In the genomic region with DNA sequence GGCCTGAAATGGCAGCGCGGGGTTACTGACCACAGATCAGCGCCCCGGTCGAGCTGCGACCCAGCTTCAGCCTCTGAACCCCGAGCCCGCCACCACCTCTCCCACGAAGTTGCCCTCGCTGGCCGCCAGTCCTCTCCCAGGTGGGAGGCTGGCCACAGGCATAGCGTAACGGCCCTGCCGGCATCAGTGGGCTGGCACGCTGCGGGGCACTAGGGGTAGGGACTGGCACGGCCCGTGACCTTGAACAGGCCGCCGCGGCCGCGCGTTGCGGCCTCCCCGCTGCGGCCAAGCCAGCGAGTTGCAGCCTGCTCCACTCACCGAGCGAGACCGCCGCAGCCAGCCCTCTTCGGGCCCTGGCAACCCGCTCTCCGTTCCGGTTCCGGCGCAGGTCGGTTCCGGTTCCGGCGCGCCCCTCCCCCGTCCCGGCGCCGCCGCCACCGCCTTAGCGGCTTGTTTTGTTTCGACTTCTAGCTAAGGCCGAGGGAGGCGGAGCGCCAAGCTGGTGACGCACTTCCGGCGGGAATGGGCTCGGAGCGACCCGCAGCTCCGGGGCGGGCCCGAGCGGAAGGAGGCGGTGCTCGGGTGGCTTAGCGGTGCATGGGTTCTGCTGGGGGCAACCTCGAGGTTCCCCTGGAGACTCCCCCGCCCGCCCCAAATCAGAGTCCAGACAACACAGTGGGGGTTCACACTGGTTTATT, we compare ENCODE assay signal across 8 cellular contexts. TPM values are rescaled to one million over a fixed set of nuclear protein-coding genes. Genes with fewer than 3 reads are reported as not detected.
DNase-seq lines count a peak whose midpoint lies in the region; ATAC-seq and TF ChIP-seq lines count a peak whose summit lies in the region.

A gene with protein sequence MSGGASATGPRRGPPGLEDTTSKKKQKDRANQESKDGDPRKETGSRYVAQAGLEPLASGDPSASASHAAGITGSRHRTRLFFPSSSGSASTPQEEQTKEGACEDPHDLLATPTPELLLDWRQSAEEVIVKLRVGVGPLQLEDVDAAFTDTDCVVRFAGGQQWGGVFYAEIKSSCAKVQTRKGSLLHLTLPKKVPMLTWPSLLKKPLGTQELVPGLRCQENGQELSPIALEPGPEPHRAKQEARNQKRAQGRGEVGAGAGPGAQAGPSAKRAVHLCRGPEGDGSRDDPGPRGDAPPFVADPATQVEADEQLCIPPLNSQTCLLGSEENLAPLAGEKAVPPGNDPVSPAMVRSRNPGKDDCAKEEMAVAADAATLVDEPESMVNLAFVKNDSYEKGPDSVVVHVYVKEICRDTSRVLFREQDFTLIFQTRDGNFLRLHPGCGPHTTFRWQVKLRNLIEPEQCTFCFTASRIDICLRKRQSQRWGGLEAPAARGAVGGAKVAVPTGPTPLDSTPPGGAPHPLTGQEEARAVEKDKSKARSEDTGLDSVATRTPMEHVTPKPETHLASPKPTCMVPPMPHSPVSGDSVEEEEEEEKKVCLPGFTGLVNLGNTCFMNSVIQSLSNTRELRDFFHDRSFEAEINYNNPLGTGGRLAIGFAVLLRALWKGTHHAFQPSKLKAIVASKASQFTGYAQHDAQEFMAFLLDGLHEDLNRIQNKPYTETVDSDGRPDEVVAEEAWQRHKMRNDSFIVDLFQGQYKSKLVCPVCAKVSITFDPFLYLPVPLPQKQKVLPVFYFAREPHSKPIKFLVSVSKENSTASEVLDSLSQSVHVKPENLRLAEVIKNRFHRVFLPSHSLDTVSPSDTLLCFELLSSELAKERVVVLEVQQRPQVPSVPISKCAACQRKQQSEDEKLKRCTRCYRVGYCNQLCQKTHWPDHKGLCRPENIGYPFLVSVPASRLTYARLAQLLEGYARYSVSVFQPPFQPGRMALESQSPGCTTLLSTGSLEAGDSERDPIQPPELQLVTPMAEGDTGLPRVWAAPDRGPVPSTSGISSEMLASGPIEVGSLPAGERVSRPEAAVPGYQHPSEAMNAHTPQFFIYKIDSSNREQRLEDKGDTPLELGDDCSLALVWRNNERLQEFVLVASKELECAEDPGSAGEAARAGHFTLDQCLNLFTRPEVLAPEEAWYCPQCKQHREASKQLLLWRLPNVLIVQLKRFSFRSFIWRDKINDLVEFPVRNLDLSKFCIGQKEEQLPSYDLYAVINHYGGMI (N-terminal part only) (minus strand): TSS at position 386 of the 698 bp plus-strand sequence. CDS start 1,678 bp downstream, outside the sequence.

- TF ChIP-seq CTCF in Panc1 (IDR thresholded peaks at IDR 0.05) = no peak

- H3K27me3 Mint-ChIP-seq in activated T-cell treated with anti-CD3 and anti-CD28 coated beads, Interleukin-2, amount 50 U/mL, for 4 hours (ENCODE audit: low read depth) = no peaks in the 10 kb centered on the region

- peaks cover 18% of the 10 kb centered on the region for H3K36me3 Mint-ChIP-seq in activated T-cell treated with anti-CD3 and anti-CD28 coated beads, Interleukin-2, amount 50 U/mL, for 4 hours (ENCODE audit: insufficient read depth)

- H3K9me3 Mint-ChIP-seq in activated T-cell treated with anti-CD3 and anti-CD28 coated beads, Interleukin-2, amount 50 U/mL, for 4 hours = no peaks in the 10 kb centered on the region

- H3K27me3 ChIP-seq in Panc1 (ENCODE audit: control insufficient read depth, insufficient read depth, low read length) (no peaks in the 10 kb centered on the region), esophagus (ENCODE audit: control insufficient read depth in 1 of 2, insufficient read depth in 2 of 2, low read length in 2 of 2) (no peaks in the 10 kb centered on the region)

- peak within 1 kb of the TSS; percentile 87 for H3K4me3 Mint-ChIP-seq in activated T-cell treated with anti-CD3 and anti-CD28 coated beads, Interleukin-2, amount 50 U/mL, for 4 hours

- no TSS peak for BruUV-seq in Panc1 (replicated peaks; lab: Mats Ljungman, UMichigan)

- H3K4me3 ChIP-seq in Panc1 (ENCODE audit: low read depth in 2 of 2, low read length in 2 of 2) (peak within 1 kb of the TSS; percentile 83 to 85), esophagus (ENCODE audit: low read depth in 1 of 2, low read length in 2 of 2) (peak within 1 kb of the TSS; percentile 96 to 100)

- peak; percentile 96 for DNase-seq in DMS 273 (lab: John Stamatoyannopoulos, UW; ENCODE audit: unreplicated experiment)
- DNase-seq in HuH-7.5 (ENCODE audit: low spot score) = peak; percentile 98
- DNase-seq in Panc1 (ENCODE audit: low read depth, low spot score) = no peak
- peak; percentile 91 for DNase-seq in activated T-cell treated with anti-CD3 and anti-CD28 coated beads, Interleukin-2, amount 50 U/mL, for 4 hours
- peak; percentile 91 for DNase-seq in myocyte (ENCODE audit: low read depth)
- peak; percentile 89 to 90 for DNase-seq in stimulated activated CD8-positive, alpha-beta memory T cell treated with anti-CD3 and anti-CD28 coated beads, Interleukin-7, amount 100 ng/mL, for 48 hours (ENCODE audit: extremely low read depth in 1 of 2, low read depth in 1 of 2)

- peaks cover 18% of the 10 kb centered on the region for H3K4me1 Mint-ChIP-seq in activated T-cell treated with anti-CD3 and anti-CD28 coated beads, Interleukin-2, amount 50 U/mL, for 4 hours (ENCODE audit: low read depth)

- in situ Hi-C loops in Panc1 (cut with HindIII; ENCODE audit: low pct_unique_long_range_greater_than_20kb, low sequenced_read_pairs) = no loop called here

- POLR2A ChIA-PET in Panc1 (lab: Charles Lee) = interaction anchor here (0.7 to 0.8 kb wide), 3 partner anchors 13 to 237 kb away, joined by 3 to 8 read pairs (median 4); a partner anchor contains a TSS

- H3K9me3 ChIP-seq in Panc1 (ENCODE audit: control insufficient read depth, insufficient read depth, low read depth, low read length) (no peaks in the 10 kb centered on the region), esophagus (ENCODE audit: control insufficient read depth in 2 of 2, insufficient read depth in 1 of 2, low read depth in 1 of 2, low read length in 1 of 2) (no peaks in the 10 kb centered on the region)

- WGBS in esophagus, 2 donors = 1% methylated on average over 64 to 70 of the region's 70 CpGs

- CTCF ChIA-PET in Panc1 (lab: Charles Lee) = interaction anchor here (0.7 kb wide), 2 partner anchors 690 to 1851 kb away, joined by 3 to 5 read pairs; no protein-coding TSS in a partner anchor

- H3K27ac ChIP-seq in Panc1 (ENCODE audit: low read length) = peak within 1 kb of the TSS; percentile 92
- peak within 1 kb of the TSS; percentile 97 to 99 for H3K27ac ChIP-seq in esophagus (ENCODE audit: low read depth in 2 of 2, low read length in 1 of 2)

- intact Hi-C loops in Panc1 (cut with micrococcal nuclease; ENCODE audit: unreplicated experiment) = no loop called here

- H3K36me3 ChIP-seq in Panc1 (ENCODE audit: control insufficient read depth, insufficient read depth, low read length) (no peaks in the 10 kb centered on the region; the same call in 1 of the 2 replicates), esophagus (ENCODE audit: control insufficient read depth in 2 of 2, insufficient read depth in 2 of 2, low read length in 1 of 2) (peaks cover 31 to 63% of the 10 kb centered on the region in 2 donors)

- H3K4me1 ChIP-seq in Panc1 (ENCODE audit: control insufficient read depth, insufficient read depth, low read length) = peaks cover 8% of the 10 kb centered on the region
- peaks cover 12 to 13% of the 10 kb centered on the region in 2 donors for H3K4me1 ChIP-seq in esophagus (ENCODE audit: control insufficient read depth in 2 of 2, insufficient read depth in 2 of 2, low read length in 1 of 2)

- peak; percentile 84 for ATAC-seq in GM21390 (IDR thresholded peaks at IDR 0.05; ENCODE audit: unreplicated experiment)
- peak; percentile 95 for ATAC-seq in Panc1
- ATAC-seq in activated T-cell treated with anti-CD3 and anti-CD28 coated beads, Interleukin-2, amount 50 U/mL, for 4 hours = peak; percentile 95

RNA-seq across cellular contexts. Expression of the gene that starts here (rescaled TPM):
- 60.6 TPM for total RNA-seq in Panc1 (2021; ENCODE audit: unreplicated experiment)
- polyA plus RNA-seq in Panc1 (2012; ENCODE audit: insufficient read length) = 40.7 TPM
- total RNA-seq in activated T-cell treated with anti-CD3 and anti-CD28 coated beads, Interleukin-2, amount 50 U/mL, for 4 hours = 10 to 100 TPM; 68.2 to 75.9 (median 75.1) TPM
- polyA plus RNA-seq in esophagus = 10 to 100 TPM; 17.9 to 19.4 TPM
- total RNA-seq in myocyte = 66.1 and 74.5 TPM in 2 replicates
- 44.0 TPM for polyA plus RNA-seq in myocyte (2012)
